ENCODE assay signal across 10 cellular contexts in genomic region chr3:46865034-46865507, GRCh38. TPM values are rescaled to one million over a fixed set of nuclear protein-coding genes. Genes with fewer than 3 reads are reported as not detected.
A peak's percentile ranks its signal among the peaks of the same experiment; 100 is the strongest.
DNase-seq lines count a peak whose midpoint lies in the region; ATAC-seq and TF ChIP-seq lines count a peak whose summit lies in the region.
"Had no signal": no experiment of that assay in that cellular context is flagged by ENCODE, and none has a peak within 500 bp of the region (broad histone marks: within the 10 kb centered on the region; RNA-seq: fewer than 3 reads in every experiment).

No MANE protein-coding gene starts in this region.

- TF ChIP-seq CTCF in HL-60 (IDR thresholded peaks at IDR 0.05; ENCODE audit: insufficient read depth, low read length) (no peak), choroid plexus epithelial cell (conservative IDR thresholded peaks at IDR 0.05; ENCODE audit: low read depth, low read length) (no peak), left lung (IDR thresholded peaks at IDR 0.05) (no peak), spleen (IDR thresholded peaks at IDR 0.05 in 8 of 11, conservative IDR thresholded peaks at IDR 0.05 in 3 of 11) (no peak), esophagus muscularis mucosa (IDR thresholded peaks at IDR 0.05) (no peak)

- H3K9me3 ChIP-seq in left lung (no peaks in the 10 kb centered on the region), spleen (no peaks in the 10 kb centered on the region), esophagus muscularis mucosa (no peaks in the 10 kb centered on the region)
- H3K9me3 ChIP-seq in effector memory CD4-positive, alpha-beta T cell (ENCODE audit: control insufficient read depth, low read length), result no peaks in the 10 kb centered on the region
- H3K9me3 ChIP-seq: stomach had no signal

- TF ChIP-seq POLR2A in spleen (IDR thresholded peaks at IDR 0.05) (no peak), esophagus muscularis mucosa (IDR thresholded peaks at IDR 0.05; ENCODE audit: low read depth) (no peak)

- peaks cover 11 to 37% of the 10 kb centered on the region in 2 donors for H3K4me1 ChIP-seq in left lung
- H3K4me1 ChIP-seq in spleen, result peaks cover 0 to 68% (median 28%) of the 10 kb centered on the region in 6 donors
- H3K4me1 ChIP-seq in esophagus muscularis mucosa, result peaks cover 19 to 37% (median 31%) of the 10 kb centered on the region in 4 donors
- H3K4me1 ChIP-seq in effector memory CD4-positive, alpha-beta T cell (ENCODE audit: control insufficient read depth, insufficient read depth, low read length, poor library complexity, severe bottlenecking), result no peaks in the 10 kb centered on the region

- 35 to 66% (median 44%) methylated on average over 12 of the region's 12 CpGs for WGBS in spleen, 5 donors
- WGBS in esophagus muscularis mucosa, result 55% methylated on average over 4 of the region's 12 CpGs

- no peak for TF ChIP-seq EP300 in esophagus muscularis mucosa (IDR thresholded peaks at IDR 0.05)

- intact Hi-C loops in left lung (cut with DNase I) (no loop called here), spleen (cut with DNase I; ENCODE audit: low total_unique reads) (no loop called here), esophagus muscularis mucosa (cut with DNase I) (loop anchor here (5.0 kb wide), 1 partner anchor 42 kb away; no protein-coding TSS in a partner anchor)

- peak; percentile 65 for ATAC-seq in left lung
- ATAC-seq in GM19467 (IDR thresholded peaks at IDR 0.05; ENCODE audit: unreplicated experiment), result no peak
- ATAC-seq: activated naive CD8-positive, alpha-beta T cell treated with anti-CD3 and anti-CD28 coated beads, Interleukin-2, amount 50 U/mL, for 24 hours had no signal

- H3K4me3 ChIP-seq in HL-60 (replicated peaks; ENCODE audit: insufficient read depth, low read length), result no peak overlapping the region
- no peak overlapping the region for H3K4me3 ChIP-seq in choroid plexus epithelial cell (ENCODE audit: low read depth, low read length)
- no peak overlapping the region for H3K4me3 ChIP-seq in left lung
- no peak overlapping the region for H3K4me3 ChIP-seq in spleen
- H3K4me3 ChIP-seq in esophagus muscularis mucosa, result no peak overlapping the region
- H3K4me3 ChIP-seq in effector memory CD4-positive, alpha-beta T cell (ENCODE audit: insufficient read depth, low read depth, low read length, poor library complexity, severe bottlenecking), result no peak overlapping the region
- H3K4me3 ChIP-seq: stomach had no signal

- DNase-seq in HL-60 (ENCODE audit: low read depth in 1 of 2, low spot score in 1 of 2) (peak; percentile 50 to 51), choroid plexus epithelial cell (ENCODE audit: low read depth) (peak; percentile 70), left lung (peak; percentile 69 to 79), spleen (peak; percentile 74), RPMI8226 (no peak), esophagus muscularis mucosa (ENCODE audit: extremely low spot score) (no peak)
- no peak for DNase-seq in effector memory CD4-positive, alpha-beta T cell
- DNase-seq: activated naive CD8-positive, alpha-beta T cell treated with anti-CD3 and anti-CD28 coated beads, Interleukin-2, amount 50 U/mL, for 24 hours; stomach had no signal

- H3K36me3 ChIP-seq in left lung, result no peaks in the 10 kb centered on the region
- no peaks in the 10 kb centered on the region for H3K36me3 ChIP-seq in spleen
- peaks cover 0 to 15% (median 0%) of the 10 kb centered on the region in 4 donors for H3K36me3 ChIP-seq in esophagus muscularis mucosa
- H3K36me3 ChIP-seq in effector memory CD4-positive, alpha-beta T cell (ENCODE audit: control insufficient read depth, insufficient read depth, low read length), result no peaks in the 10 kb centered on the region
- H3K36me3 ChIP-seq: stomach had no signal

- H3K27me3 ChIP-seq in HL-60 (ENCODE audit: insufficient read depth, poor library complexity, severe bottlenecking), result no peaks in the 10 kb centered on the region
- no peaks in the 10 kb centered on the region for H3K27me3 ChIP-seq in left lung
- H3K27me3 ChIP-seq in spleen (replicated peaks in 1 of 7), result peaks cover 0 to 16% (median 0%) of the 10 kb centered on the region in 7 donors
- no peaks in the 10 kb centered on the region for H3K27me3 ChIP-seq in esophagus muscularis mucosa
- H3K27me3 ChIP-seq in effector memory CD4-positive, alpha-beta T cell (replicated peaks; ENCODE audit: control insufficient read depth, insufficient read depth, low read length, poor library complexity, severe bottlenecking), result no peaks in the 10 kb centered on the region
- H3K27me3 ChIP-seq: stomach had no signal

- H3K27ac ChIP-seq in HL-60 (replicated peaks) (no peak overlapping the region), left lung (no peak overlapping the region), spleen (peak overlapping the region in 6 of 8 donors; percentile 20 to 69 (median 58)), esophagus muscularis mucosa (replicated peaks in 1 of 4) (no peak overlapping the region)
- H3K27ac ChIP-seq in effector memory CD4-positive, alpha-beta T cell (ENCODE audit: insufficient read depth, low read length, poor library complexity, severe bottlenecking), result no peak overlapping the region

RNA-seq across cellular contexts. Expression of gene MYL3, which starts 1.8 kb away (rescaled TPM):
- total RNA-seq in left lung (1 to 10 TPM; 3.1 to 4.9 TPM), spleen (10 to 100 TPM in 2 of 7 donors, 1 to 10 TPM in 5; 1.9 to 16.2 (median 7.3) TPM), esophagus muscularis mucosa (10 to 100 TPM in 1 of 4 donors, 1 to 10 TPM in 2, under 1 TPM in 1; 0.83 to 13.0 (median 7.7) TPM)
- 1 to 10 TPM; 2.6 to 6.7 (median 5.3) TPM for polyA plus RNA-seq in spleen

RNA-seq across cellular contexts. Expression of gene PTH1R, which starts 12.4 kb away (rescaled TPM):
- total RNA-seq in left lung (10 to 100 TPM; 12.0 to 22.8 TPM), spleen (10 to 100 TPM in 6 of 7 donors, 1 to 10 TPM in 1; 5.1 to 38.7 (median 21.9) TPM), esophagus muscularis mucosa (10 to 100 TPM in 2 of 4 donors, 1 to 10 TPM in 2; 2.1 to 26.8 (median 14.5) TPM)
- 100 to 1,000 TPM in 1 of 3 donors, 10 to 100 TPM in 2; 61.8 to 190 (median 67.1) TPM for polyA plus RNA-seq in spleen

Comparison
In these comparisons a context has a peak if more than half of its experiments do, and no peak if none do; other contexts are left out.
1. DNase-seq: peak in HL-60 (2 of 2), choroid plexus epithelial cell (single experiment), left lung (2 of 2) and spleen (single experiment); none in RPMI8226 (single experiment), esophagus muscularis mucosa (single experiment) and effector memory CD4-positive, alpha-beta T cell (0 of 3).
2. H3K27ac ChIP-seq: peak in spleen (6 of 8); none in HL-60 (single experiment), left lung (0 of 2), esophagus muscularis mucosa (0 of 4) and effector memory CD4-positive, alpha-beta T cell (single experiment).